Comparison of ENCODE assay signal across 8 cellular contexts in the genomic region with DNA sequence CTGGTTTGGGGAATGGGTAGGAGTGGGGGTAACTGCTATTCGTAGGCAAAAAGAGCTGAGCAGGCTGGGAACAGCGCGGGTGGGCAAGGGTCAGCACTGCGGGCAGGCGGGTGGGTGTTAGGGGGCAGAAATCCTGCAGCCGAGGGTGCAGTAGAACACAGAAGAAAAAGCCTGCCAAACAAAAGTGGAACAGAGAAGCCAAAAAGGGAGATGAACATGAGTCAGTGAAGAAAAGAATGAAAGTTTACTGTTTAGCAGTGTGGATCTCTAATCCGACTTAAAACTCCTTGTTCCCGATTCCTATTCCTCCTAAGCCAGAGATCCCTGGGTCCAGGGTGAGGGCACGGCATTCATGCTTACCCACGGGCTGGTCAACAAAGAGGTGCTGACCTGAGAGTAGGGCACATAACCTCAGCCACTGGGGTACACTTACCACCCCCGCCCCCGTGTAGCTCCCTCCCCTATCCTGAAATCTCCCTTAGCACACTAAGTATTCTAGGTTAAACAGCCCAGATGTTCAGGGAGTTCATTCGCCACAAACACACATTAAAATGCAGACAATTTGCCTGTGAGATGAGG. TPM values are rescaled to one million over a fixed set of nuclear protein-coding genes. Genes with fewer than 3 reads are reported as not detected.
A peak's percentile ranks its signal among the peaks of the same experiment; 100 is the strongest.
DNase-seq lines count a peak whose midpoint lies in the region; ATAC-seq, FAIRE-seq and TF ChIP-seq lines count a peak whose summit lies in the region.

No MANE protein-coding gene starts in this region.

- H3K79me2 ChIP-seq in PC-9 (ENCODE audit: low read depth) (peaks cover 53% of the 10 kb centered on the region), fibroblast of lung (ENCODE audit: control insufficient read depth, insufficient read depth, low read length) (no peaks in the 10 kb centered on the region)

- H3K36me3 ChIP-seq in PC-9 (ENCODE audit: low read depth) (peaks cover 28% of the 10 kb centered on the region; the same call in 1 of the 2 replicates), fibroblast of lung (ENCODE audit: control insufficient read depth, insufficient read depth, low read length) (no peaks in the 10 kb centered on the region), psoas muscle (ENCODE audit: insufficient read depth in 1 of 2, low read depth in 1 of 2) (no peaks in the 10 kb centered on the region), A673 (ENCODE audit: insufficient read depth, low read length, poor library complexity, severe bottlenecking) (no peaks in the 10 kb centered on the region)

- H3K9me3 ChIP-seq in PC-9 (ENCODE audit: insufficient read depth, low read depth) (no peaks in the 10 kb centered on the region), fibroblast of lung (ENCODE audit: control insufficient read depth, insufficient read depth, low read depth, low read length) (no peaks in the 10 kb centered on the region), psoas muscle (no peaks in the 10 kb centered on the region), A673 (ENCODE audit: low read depth, low read length, poor library complexity, severe bottlenecking) (no peaks in the 10 kb centered on the region)

- BruUV-seq in PC-9 (replicated peaks; lab: Mats Ljungman, UMichigan) (TSS peak; percentile 13), A673 (replicated peaks; lab: Mats Ljungman, UMichigan) (no TSS peak)

- no peaks in the 10 kb centered on the region for H3K27me3 ChIP-seq in PC-9 (ENCODE audit: insufficient read depth, low read depth)
- H3K27me3 ChIP-seq in fibroblast of lung (ENCODE audit: control insufficient read depth, insufficient read depth, low read length): peaks cover 43% of the 10 kb centered on the region
- peaks cover 2 to 43% (median 8%) of the 10 kb centered on the region in 3 donors for H3K27me3 ChIP-seq in psoas muscle (ENCODE audit: insufficient read depth in 3 of 3, low read length in 2 of 3)
- peaks cover 79% of the 10 kb centered on the region for H3K27me3 ChIP-seq in A673 (replicated peaks; ENCODE audit: insufficient read depth, low read depth, low read length, poor library complexity)

- H3K4me2 ChIP-seq in PC-9 (peak overlapping the region; percentile 99), fibroblast of lung (ENCODE audit: extremely low read depth, insufficient read depth, low read length) (peak overlapping the region; percentile 59)

- TF ChIP-seq CTCF in PC-9 (conservative IDR thresholded peaks at IDR 0.05) (no peak), fibroblast of lung (conservative IDR thresholded peaks at IDR 0.05 in 1 of 2, IDR thresholded peaks at IDR 0.05 in 1 of 2; ENCODE audit: low read depth in 1 of 2, low read length in 2 of 2) (no peak), psoas muscle (IDR thresholded peaks at IDR 0.05) (no peak), A673 (conservative IDR thresholded peaks at IDR 0.05; ENCODE audit: low read depth, low read length) (no peak)

- peaks cover 18% of the 10 kb centered on the region; the same call in 1 of the 2 replicates for H3F3A ChIP-seq in PC-9 (ENCODE audit: insufficient read depth, low read depth)

- 16 to 18% (median 16%) methylated on average over 13 of the region's 13 CpGs for WGBS in psoas muscle, 3 donors

- H2AFZ ChIP-seq in PC-9: peak overlapping the region; percentile 35
- H2AFZ ChIP-seq in fibroblast of lung (ENCODE audit: low read length): no peak overlapping the region

- H3K9ac ChIP-seq in fibroblast of lung (ENCODE audit: insufficient read depth, low read length): no peak overlapping the region

- H3K4me1 ChIP-seq in PC-9 (replicated peaks; ENCODE audit: insufficient read depth) (peaks cover 52% of the 10 kb centered on the region), fibroblast of lung (ENCODE audit: control insufficient read depth, extremely low read depth, insufficient read depth, low read length) (no peaks in the 10 kb centered on the region), psoas muscle (peaks cover 5% of the 10 kb centered on the region), A673 (ENCODE audit: insufficient read depth, low read length, poor library complexity, severe bottlenecking) (no peaks in the 10 kb centered on the region)

- ATAC-seq in psoas muscle (no peak), GM18867 (IDR thresholded peaks at IDR 0.05; ENCODE audit: unreplicated experiment) (no peak)

- no peak for DNase-seq in GM12891 (ENCODE audit: insufficient read length, low spot score)
- peak in 1 of 2 experiments; percentile 26 for DNase-seq in PC-9
- DNase-seq in fibroblast of lung (ENCODE audit: low read depth in 2 of 2): peak in 1 of 2 donors; percentile 15
- no peak for DNase-seq in psoas muscle
- DNase-seq in RCC 7860 (ENCODE audit: low spot score): no peak
- no peak for DNase-seq in A673 (ENCODE audit: low spot score)
- no peak for DNase-seq in putamen (ENCODE audit: low spot score)

- POLR2A ChIA-PET in PC-9 (lab: Charles Lee; ENCODE audit: unreplicated experiment): interaction anchor here (0.5 to 0.8 kb wide), 4 partner anchors 15 to 269 kb away, joined by 3 to 11 read pairs (median 6); no protein-coding TSS in a partner anchor
- POLR2A ChIA-PET in A673 (lab: Charles Lee; ENCODE audit: low non-redundant PET): no interaction called here

- TF ChIP-seq POLR2A in GM12891 (IDR thresholded peaks at IDR 0.05; ENCODE audit: low read depth, low read length): no peak

- FAIRE-seq in GM12891 (lab: Jason Lieb, UNC) (peak; percentile 82), RCC 7860 (lab: Jason Lieb, UNC) (no peak)

- no peaks in the 10 kb centered on the region for H3K9me2 ChIP-seq in PC-9 (ENCODE audit: insufficient read depth)

- intact Hi-C loops in PC-9 (cut with micrococcal nuclease; ENCODE audit: unreplicated experiment): loop anchor here (5.0 kb wide), 3 partner anchors 419 to 821 kb away; no protein-coding TSS in a partner anchor
- intact Hi-C loops in psoas muscle (cut with DNase I): loop anchor here in 1 of 2 donors (5.0 kb wide), 1 partner anchor 176 kb away; no protein-coding TSS in a partner anchor
- intact Hi-C loops in A673 (cut with micrococcal nuclease; ENCODE audit: unreplicated experiment): no loop called here

- H3K4me3 ChIP-seq in PC-9 (peak overlapping the region; percentile 93), fibroblast of lung (replicated peaks in 1 of 4; ENCODE audit: control extremely low read depth in 1 of 4, insufficient read depth in 1 of 4, low read depth in 3 of 4, low read length in 4 of 4) (peak overlapping the region in 2 of 4 experiments; percentile 50 to 53), psoas muscle (peak overlapping the region; percentile 67), A673 (ENCODE audit: low read depth, low read length, poor library complexity, severe bottlenecking) (no peak overlapping the region)

- H4K20me1 ChIP-seq in PC-9 (ENCODE audit: insufficient read depth) (no peaks in the 10 kb centered on the region), fibroblast of lung (ENCODE audit: control insufficient read depth, extremely low read depth, insufficient read depth, low read length) (no peaks in the 10 kb centered on the region)

- CTCF ChIA-PET in PC-9 (lab: Charles Lee): interaction anchor here (1.0 to 1.5 kb wide), 3 partner anchors 10 to 263 kb away, joined by 3 to 4 read pairs (median 3); partner anchors contain the start of gene EPHB6
- CTCF ChIA-PET in A673 (lab: Charles Lee): no interaction called here

- H3K27ac ChIP-seq in PC-9 (peak overlapping the region; percentile 92), fibroblast of lung (ENCODE audit: insufficient read depth, low read length) (no peak overlapping the region), psoas muscle (no peak overlapping the region), A673 (ENCODE audit: low read depth, low read length, poor library complexity, severe bottlenecking) (no peak overlapping the region)

TF ChIP-seq in GM12891, 5 proteins besides CTCF, POLR2A, EP300 and RAD21:
- TF ChIP-seq POLR2AphosphoS5 (IDR thresholded peaks at IDR 0.05; ENCODE audit: low read depth, low read length): peak; percentile 28; the same call in 1 of the 2 replicates
- TF ChIP-seq POU2F2 (IDR thresholded peaks at IDR 0.05; ENCODE audit: low read depth, low read length): no peak
- TF ChIP-seq PAX5 (IDR thresholded peaks at IDR 0.05; ENCODE audit: insufficient read depth, low read length, severe bottlenecking): no peak

RNA-seq across cellular contexts. Expression of gene PRSS2, which starts 27.1 kb away (rescaled TPM):
- not detected for polyA plus RNA-seq in GM12891 (2012; ENCODE audit: low read depth, missing spikeins)
- total RNA-seq in PC-9 (2021) (not detected in 2 replicates), fibroblast of lung (not detected in 2 replicates), psoas muscle (1 to 10 TPM in 2 of 4 donors, not detected in 2; 1.7 to 6.2 TPM), A673 (2021) (not detected in 2 replicates)
- polyA plus RNA-seq in fibroblast of lung (not detected in 2 replicates), psoas muscle (1 to 10 TPM in 1 of 3 donors, under 1 TPM in 2; 0.04 to 2.8 (median 0.66) TPM)
- not detected in 2 replicates for polyA plus RNA-seq in fibroblast of lung (2012)
- not detected in 2 replicates for polyA minus RNA-seq in fibroblast of lung (ENCODE audit: low replicate concordance)

RNA-seq across cellular contexts. Expression of gene PRSS1, which starts 48.6 kb away (rescaled TPM):
- polyA plus RNA-seq in GM12891 (2012; ENCODE audit: low read depth, missing spikeins): not detected
- total RNA-seq in PC-9 (2021): 0.94 TPM in 1 of 2 replicates, not detected in the other
- total RNA-seq in fibroblast of lung: not detected in 2 replicates
- polyA plus RNA-seq in fibroblast of lung: not detected in 2 replicates
- not detected in 2 replicates for polyA plus RNA-seq in fibroblast of lung (2012)
- polyA minus RNA-seq in fibroblast of lung (ENCODE audit: low replicate concordance): not detected in 2 replicates
- total RNA-seq in psoas muscle: 1 to 10 TPM in 2 of 4 donors, not detected in 2; 1.3 to 8.7 TPM
- polyA plus RNA-seq in psoas muscle: 1 to 10 TPM in 2 of 3 donors, not detected in 1; 1.4 to 2.2 TPM
- not detected in 2 replicates for total RNA-seq in A673 (2021)

RNA-seq across cellular contexts. Expression of gene EPHB6, which starts 57.0 kb away (rescaled TPM):
- polyA plus RNA-seq in GM12891 (2012; ENCODE audit: low read depth, missing spikeins): 0.32 TPM
- total RNA-seq in PC-9 (2021) (39.2 and 72.9 TPM in 2 replicates), fibroblast of lung (4.3 and 6.7 TPM in 2 replicates), psoas muscle (1 to 10 TPM in 3 of 4 donors, under 1 TPM in 1; 0.57 to 3.5 (median 2.7) TPM), A673 (2021) (0.22 and 0.49 TPM in 2 replicates)
- polyA plus RNA-seq in fibroblast of lung (1.1 and 2.9 TPM in 2 replicates), psoas muscle (1 to 10 TPM; 1.4 to 5.7 (median 2.9) TPM)
- polyA plus RNA-seq in fibroblast of lung (2012): 1.5 and 4.9 TPM in 2 replicates
- 9.9 and 13.2 TPM in 2 replicates for polyA minus RNA-seq in fibroblast of lung (ENCODE audit: low replicate concordance)
